In the genomic region with DNA sequence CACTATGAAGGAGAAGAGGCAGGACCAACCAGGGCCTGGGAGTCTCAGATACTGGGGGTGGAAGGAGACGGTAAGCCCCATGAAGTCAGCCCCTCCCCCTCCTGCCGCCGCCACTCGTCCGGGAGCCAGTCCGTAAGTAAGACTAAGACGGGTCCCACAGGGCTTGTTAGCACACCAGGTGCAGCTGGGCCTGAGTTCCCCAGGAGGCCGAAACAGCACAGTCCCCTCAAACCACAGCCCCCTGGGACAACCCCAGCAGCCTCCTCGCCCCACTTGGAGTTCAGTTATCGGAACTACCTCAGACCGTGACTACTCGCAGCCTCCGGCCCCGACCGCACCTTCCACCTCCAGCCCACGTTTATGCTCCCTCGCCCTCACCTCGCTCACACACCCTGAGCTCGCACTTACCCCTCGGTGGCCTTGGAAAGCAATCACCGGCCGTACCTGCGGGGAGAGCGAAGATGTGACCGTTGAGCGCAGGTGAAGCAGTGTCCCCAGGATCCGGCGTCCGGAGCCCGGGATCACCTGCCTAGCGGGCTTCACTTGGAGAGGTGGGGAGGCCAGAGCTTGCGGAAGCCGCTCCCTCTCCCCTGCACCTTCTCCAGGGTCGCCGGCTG, we compare ENCODE assay signal across 2 cellular contexts.
A peak's percentile ranks its signal among the peaks of the same experiment; 100 is the strongest.
TF ChIP-seq lines count a peak whose summit lies in the region.

No MANE protein-coding gene starts in this region.

TF ChIP-seq in HCT116, 20 proteins besides CTCF, POLR2A, EP300 and RAD21:
- TF ChIP-seq ZFX (IDR thresholded peaks at IDR 0.05), result 0 out of 2 replicates have a peak, but pooled peaks have one; percentile 17
- TF ChIP-seq, protein P1, sequence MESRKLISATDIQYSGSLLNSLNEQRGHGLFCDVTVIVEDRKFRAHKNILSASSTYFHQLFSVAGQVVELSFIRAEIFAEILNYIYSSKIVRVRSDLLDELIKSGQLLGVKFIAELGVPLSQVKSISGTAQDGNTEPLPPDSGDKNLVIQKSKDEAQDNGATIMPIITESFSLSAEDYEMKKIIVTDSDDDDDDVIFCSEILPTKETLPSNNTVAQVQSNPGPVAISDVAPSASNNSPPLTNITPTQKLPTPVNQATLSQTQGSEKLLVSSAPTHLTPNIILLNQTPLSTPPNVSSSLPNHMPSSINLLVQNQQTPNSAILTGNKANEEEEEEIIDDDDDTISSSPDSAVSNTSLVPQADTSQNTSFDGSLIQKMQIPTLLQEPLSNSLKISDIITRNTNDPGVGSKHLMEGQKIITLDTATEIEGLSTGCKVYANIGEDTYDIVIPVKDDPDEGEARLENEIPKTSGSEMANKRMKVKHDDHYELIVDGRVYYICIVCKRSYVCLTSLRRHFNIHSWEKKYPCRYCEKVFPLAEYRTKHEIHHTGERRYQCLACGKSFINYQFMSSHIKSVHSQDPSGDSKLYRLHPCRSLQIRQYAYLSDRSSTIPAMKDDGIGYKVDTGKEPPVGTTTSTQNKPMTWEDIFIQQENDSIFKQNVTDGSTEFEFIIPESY (IDR thresholded peaks at IDR 0.05; ENCODE audit: extremely low read depth, insufficient replicate concordance, low read length), result no peak

TF ChIP-seq in HepG2, 621 proteins besides CTCF, POLR2A, EP300 and RAD21 (continues in another document):
- TF ChIP-seq AGO2 (optimal IDR thresholded peaks at IDR 0.05; ENCODE audit: low read depth, low read length), result peak; percentile 63
- TF ChIP-seq, protein P2, sequence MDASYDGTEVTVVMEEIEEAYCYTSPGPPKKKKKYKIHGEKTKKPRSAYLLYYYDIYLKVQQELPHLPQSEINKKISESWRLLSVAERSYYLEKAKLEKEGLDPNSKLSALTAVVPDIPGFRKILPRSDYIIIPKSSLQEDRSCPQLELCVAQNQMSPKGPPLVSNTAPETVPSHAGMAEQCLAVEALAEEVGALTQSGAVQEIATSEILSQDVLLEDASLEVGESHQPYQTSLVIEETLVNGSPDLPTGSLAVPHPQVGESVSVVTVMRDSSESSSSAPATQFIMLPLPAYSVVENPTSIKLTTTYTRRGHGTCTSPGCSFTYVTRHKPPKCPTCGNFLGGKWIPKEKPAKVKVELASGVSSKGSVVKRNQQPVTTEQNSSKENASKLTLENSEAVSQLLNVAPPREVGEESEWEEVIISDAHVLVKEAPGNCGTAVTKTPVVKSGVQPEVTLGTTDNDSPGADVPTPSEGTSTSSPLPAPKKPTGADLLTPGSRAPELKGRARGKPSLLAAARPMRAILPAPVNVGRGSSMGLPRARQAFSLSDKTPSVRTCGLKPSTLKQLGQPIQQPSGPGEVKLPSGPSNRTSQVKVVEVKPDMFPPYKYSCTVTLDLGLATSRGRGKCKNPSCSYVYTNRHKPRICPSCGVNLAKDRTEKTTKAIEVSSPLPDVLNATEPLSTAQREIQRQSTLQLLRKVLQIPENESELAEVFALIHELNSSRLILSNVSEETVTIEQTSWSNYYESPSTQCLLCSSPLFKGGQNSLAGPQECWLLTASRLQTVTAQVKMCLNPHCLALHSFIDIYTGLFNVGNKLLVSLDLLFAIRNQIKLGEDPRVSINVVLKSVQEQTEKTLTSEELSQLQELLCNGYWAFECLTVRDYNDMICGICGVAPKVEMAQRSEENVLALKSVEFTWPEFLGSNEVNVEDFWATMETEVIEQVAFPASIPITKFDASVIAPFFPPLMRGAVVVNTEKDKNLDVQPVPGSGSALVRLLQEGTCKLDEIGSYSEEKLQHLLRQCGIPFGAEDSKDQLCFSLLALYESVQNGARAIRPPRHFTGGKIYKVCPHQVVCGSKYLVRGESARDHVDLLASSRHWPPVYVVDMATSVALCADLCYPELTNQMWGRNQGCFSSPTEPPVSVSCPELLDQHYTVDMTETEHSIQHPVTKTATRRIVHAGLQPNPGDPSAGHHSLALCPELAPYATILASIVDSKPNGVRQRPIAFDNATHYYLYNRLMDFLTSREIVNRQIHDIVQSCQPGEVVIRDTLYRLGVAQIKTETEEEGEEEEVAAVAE (CRISPR knock-in tag; IDR thresholded peaks at IDR 0.05; ENCODE audit: borderline replicate concordance), result no peak
- no peak for TF ChIP-seq FOSL1 (CRISPR knock-in tag; IDR thresholded peaks at IDR 0.05; ENCODE audit: borderline replicate concordance)
- no peak for TF ChIP-seq HOXA9 (CRISPR knock-in tag; IDR thresholded peaks at IDR 0.05; ENCODE audit: borderline replicate concordance)
- TF ChIP-seq KDM2A (CRISPR knock-in tag; IDR thresholded peaks at IDR 0.05; ENCODE audit: borderline replicate concordance, low read depth), result peak; percentile 33; the same call in 1 of the 2 replicates
- TF ChIP-seq, protein P3, sequence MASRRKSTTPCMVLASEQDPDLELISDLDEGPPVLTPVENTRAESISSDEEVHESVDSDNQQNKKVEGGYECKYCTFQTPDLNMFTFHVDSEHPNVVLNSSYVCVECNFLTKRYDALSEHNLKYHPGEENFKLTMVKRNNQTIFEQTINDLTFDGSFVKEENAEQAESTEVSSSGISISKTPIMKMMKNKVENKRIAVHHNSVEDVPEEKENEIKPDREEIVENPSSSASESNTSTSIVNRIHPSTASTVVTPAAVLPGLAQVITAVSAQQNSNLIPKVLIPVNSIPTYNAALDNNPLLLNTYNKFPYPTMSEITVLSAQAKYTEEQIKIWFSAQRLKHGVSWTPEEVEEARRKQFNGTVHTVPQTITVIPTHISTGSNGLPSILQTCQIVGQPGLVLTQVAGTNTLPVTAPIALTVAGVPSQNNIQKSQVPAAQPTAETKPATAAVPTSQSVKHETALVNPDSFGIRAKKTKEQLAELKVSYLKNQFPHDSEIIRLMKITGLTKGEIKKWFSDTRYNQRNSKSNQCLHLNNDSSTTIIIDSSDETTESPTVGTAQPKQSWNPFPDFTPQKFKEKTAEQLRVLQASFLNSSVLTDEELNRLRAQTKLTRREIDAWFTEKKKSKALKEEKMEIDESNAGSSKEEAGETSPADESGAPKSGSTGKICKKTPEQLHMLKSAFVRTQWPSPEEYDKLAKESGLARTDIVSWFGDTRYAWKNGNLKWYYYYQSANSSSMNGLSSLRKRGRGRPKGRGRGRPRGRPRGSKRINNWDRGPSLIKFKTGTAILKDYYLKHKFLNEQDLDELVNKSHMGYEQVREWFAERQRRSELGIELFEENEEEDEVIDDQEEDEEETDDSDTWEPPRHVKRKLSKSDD (CRISPR knock-in tag; IDR thresholded peaks at IDR 0.05; ENCODE audit: low read depth), result peak; percentile 29; the same call in 1 of the 2 replicates
- TF ChIP-seq NONO (IDR thresholded peaks at IDR 0.05), result no peak
- TF ChIP-seq NONO (CRISPR knock-in tag; conservative IDR thresholded peaks at IDR 0.05), result peak; percentile 78
- TF ChIP-seq PRMT3 (CRISPR knock-in tag; IDR thresholded peaks at IDR 0.05; ENCODE audit: borderline replicate concordance, low read depth), result peak; percentile 52; the same call in 1 of the 2 replicates
- no peak for TF ChIP-seq NR2F1 (CRISPR knock-in tag; IDR thresholded peaks at IDR 0.05)
- TF ChIP-seq, protein P4, sequence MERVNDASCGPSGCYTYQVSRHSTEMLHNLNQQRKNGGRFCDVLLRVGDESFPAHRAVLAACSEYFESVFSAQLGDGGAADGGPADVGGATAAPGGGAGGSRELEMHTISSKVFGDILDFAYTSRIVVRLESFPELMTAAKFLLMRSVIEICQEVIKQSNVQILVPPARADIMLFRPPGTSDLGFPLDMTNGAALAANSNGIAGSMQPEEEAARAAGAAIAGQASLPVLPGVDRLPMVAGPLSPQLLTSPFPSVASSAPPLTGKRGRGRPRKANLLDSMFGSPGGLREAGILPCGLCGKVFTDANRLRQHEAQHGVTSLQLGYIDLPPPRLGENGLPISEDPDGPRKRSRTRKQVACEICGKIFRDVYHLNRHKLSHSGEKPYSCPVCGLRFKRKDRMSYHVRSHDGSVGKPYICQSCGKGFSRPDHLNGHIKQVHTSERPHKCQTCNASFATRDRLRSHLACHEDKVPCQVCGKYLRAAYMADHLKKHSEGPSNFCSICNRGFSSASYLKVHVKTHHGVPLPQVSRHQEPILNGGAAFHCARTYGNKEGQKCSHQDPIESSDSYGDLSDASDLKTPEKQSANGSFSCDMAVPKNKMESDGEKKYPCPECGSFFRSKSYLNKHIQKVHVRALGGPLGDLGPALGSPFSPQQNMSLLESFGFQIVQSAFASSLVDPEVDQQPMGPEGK (CRISPR knock-in tag; IDR thresholded peaks at IDR 0.05), result no peak
- TF ChIP-seq, protein P5, sequence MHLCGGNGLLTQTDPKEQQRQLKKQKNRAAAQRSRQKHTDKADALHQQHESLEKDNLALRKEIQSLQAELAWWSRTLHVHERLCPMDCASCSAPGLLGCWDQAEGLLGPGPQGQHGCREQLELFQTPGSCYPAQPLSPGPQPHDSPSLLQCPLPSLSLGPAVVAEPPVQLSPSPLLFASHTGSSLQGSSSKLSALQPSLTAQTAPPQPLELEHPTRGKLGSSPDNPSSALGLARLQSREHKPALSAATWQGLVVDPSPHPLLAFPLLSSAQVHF (CRISPR knock-in tag; IDR thresholded peaks at IDR 0.05), result 0 out of 2 replicates have a peak, but pooled peaks have one; percentile 52
- TF ChIP-seq ZBTB8A (CRISPR knock-in tag; IDR thresholded peaks at IDR 0.05; ENCODE audit: borderline replicate concordance, low read depth), result no peak
- no peak for TF ChIP-seq CBFB (CRISPR knock-in tag; IDR thresholded peaks at IDR 0.05)
- TF ChIP-seq, protein P6, sequence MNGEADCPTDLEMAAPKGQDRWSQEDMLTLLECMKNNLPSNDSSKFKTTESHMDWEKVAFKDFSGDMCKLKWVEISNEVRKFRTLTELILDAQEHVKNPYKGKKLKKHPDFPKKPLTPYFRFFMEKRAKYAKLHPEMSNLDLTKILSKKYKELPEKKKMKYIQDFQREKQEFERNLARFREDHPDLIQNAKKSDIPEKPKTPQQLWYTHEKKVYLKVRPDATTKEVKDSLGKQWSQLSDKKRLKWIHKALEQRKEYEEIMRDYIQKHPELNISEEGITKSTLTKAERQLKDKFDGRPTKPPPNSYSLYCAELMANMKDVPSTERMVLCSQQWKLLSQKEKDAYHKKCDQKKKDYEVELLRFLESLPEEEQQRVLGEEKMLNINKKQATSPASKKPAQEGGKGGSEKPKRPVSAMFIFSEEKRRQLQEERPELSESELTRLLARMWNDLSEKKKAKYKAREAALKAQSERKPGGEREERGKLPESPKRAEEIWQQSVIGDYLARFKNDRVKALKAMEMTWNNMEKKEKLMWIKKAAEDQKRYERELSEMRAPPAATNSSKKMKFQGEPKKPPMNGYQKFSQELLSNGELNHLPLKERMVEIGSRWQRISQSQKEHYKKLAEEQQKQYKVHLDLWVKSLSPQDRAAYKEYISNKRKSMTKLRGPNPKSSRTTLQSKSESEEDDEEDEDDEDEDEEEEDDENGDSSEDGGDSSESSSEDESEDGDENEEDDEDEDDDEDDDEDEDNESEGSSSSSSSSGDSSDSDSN (CRISPR knock-in tag; IDR thresholded peaks at IDR 0.05), result peak; percentile 45; the same call in 1 of the 2 replicates
- peak; percentile 29; the same call in 1 of the 2 replicates for TF ChIP-seq PHF20 (CRISPR knock-in tag; IDR thresholded peaks at IDR 0.05)
- TF ChIP-seq, protein P1 (CRISPR knock-in tag; IDR thresholded peaks at IDR 0.05), result no peak
- TF ChIP-seq ZNF326 (CRISPR knock-in tag; IDR thresholded peaks at IDR 0.05; ENCODE audit: borderline replicate concordance), result 0 out of 2 replicates have a peak, but pooled peaks have one; percentile 17
- TF ChIP-seq ZNF292 (CRISPR knock-in tag; IDR thresholded peaks at IDR 0.05; ENCODE audit: borderline replicate concordance, low read depth), result peak; percentile 48; the same call in 1 of the 2 replicates
- TF ChIP-seq HNRNPK (IDR thresholded peaks at IDR 0.05; ENCODE audit: low read depth, low read length, poor library complexity, severe bottlenecking), result no peak
- peak; percentile 13; the same call in 1 of the 2 replicates for TF ChIP-seq CHD2 (IDR thresholded peaks at IDR 0.05; ENCODE audit: low read depth, low read length)
- no peak for TF ChIP-seq NBN (conservative IDR thresholded peaks at IDR 0.05)
- peak; percentile 32 for TF ChIP-seq TAF15 (IDR thresholded peaks at IDR 0.05; ENCODE audit: low read depth, low read length, poor library complexity, severe bottlenecking)
- TF ChIP-seq MIER3 (CRISPR knock-in tag; IDR thresholded peaks at IDR 0.05; ENCODE audit: borderline replicate concordance), result 0 out of 2 replicates have a peak, but pooled peaks have one; percentile 20
- peak; percentile 77; the same call in 1 of the 2 replicates for TF ChIP-seq EED (CRISPR knock-in tag; IDR thresholded peaks at IDR 0.05)
- TF ChIP-seq, protein P7, sequence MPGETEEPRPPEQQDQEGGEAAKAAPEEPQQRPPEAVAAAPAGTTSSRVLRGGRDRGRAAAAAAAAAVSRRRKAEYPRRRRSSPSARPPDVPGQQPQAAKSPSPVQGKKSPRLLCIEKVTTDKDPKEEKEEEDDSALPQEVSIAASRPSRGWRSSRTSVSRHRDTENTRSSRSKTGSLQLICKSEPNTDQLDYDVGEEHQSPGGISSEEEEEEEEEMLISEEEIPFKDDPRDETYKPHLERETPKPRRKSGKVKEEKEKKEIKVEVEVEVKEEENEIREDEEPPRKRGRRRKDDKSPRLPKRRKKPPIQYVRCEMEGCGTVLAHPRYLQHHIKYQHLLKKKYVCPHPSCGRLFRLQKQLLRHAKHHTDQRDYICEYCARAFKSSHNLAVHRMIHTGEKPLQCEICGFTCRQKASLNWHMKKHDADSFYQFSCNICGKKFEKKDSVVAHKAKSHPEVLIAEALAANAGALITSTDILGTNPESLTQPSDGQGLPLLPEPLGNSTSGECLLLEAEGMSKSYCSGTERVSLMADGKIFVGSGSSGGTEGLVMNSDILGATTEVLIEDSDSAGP (CRISPR knock-in tag; IDR thresholded peaks at IDR 0.05; ENCODE audit: borderline replicate concordance), result peak; percentile 34; the same call in 1 of the 2 replicates
- TF ChIP-seq, protein P8, sequence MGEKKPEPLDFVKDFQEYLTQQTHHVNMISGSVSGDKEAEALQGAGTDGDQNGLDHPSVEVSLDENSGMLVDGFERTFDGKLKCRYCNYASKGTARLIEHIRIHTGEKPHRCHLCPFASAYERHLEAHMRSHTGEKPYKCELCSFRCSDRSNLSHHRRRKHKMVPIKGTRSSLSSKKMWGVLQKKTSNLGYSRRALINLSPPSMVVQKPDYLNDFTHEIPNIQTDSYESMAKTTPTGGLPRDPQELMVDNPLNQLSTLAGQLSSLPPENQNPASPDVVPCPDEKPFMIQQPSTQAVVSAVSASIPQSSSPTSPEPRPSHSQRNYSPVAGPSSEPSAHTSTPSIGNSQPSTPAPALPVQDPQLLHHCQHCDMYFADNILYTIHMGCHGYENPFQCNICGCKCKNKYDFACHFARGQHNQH (CRISPR knock-in tag; IDR thresholded peaks at IDR 0.05), result 0 out of 2 replicates have a peak, but pooled peaks have one; percentile 25
- TF ChIP-seq KMT2B (CRISPR knock-in tag; IDR thresholded peaks at IDR 0.05), result 0 out of 2 replicates have a peak, but pooled peaks have one; percentile 0
- TF ChIP-seq JARID2 (CRISPR knock-in tag; IDR thresholded peaks at IDR 0.05; ENCODE audit: insufficient replicate concordance), result peak; percentile 85
- TF ChIP-seq ZFYVE20 (CRISPR knock-in tag; IDR thresholded peaks at IDR 0.05; ENCODE audit: borderline replicate concordance, low read depth), result 0 out of 2 replicates have a peak, but pooled peaks have one; percentile 46
- TF ChIP-seq ZNF431 (CRISPR knock-in tag; IDR thresholded peaks at IDR 0.05; ENCODE audit: borderline replicate concordance, low read depth), result no peak
